ENCODE assay signal across 17 cellular contexts in genomic region chr6:44301782-44302564, GRCh38. TPM values are rescaled to one million over a fixed set of nuclear protein-coding genes. Genes with fewer than 3 reads are reported as not detected.
A peak's percentile ranks its signal among the peaks of the same experiment; 100 is the strongest.
DNase-seq lines count a peak whose midpoint lies in the region; ATAC-seq and TF ChIP-seq lines count a peak whose summit lies in the region.
"Had no signal": no experiment of that assay in that cellular context is flagged by ENCODE, and none has a peak within 500 bp of the region (broad histone marks: within the 10 kb centered on the region; RNA-seq: fewer than 3 reads in every experiment).

No MANE protein-coding gene starts in this region.

- CTCF ChIA-PET in CD8-positive, alpha-beta T cell (lab: Charles Lee): interaction anchor here (0.9 to 5.8 kb wide), 5 partner anchors 9 to 129 kb away, joined by 3 to 73 read pairs (median 3); partner anchors contain the start of gene TMEM151B

- peaks cover 14% of the 10 kb centered on the region for H3K4me1 Mint-ChIP-seq in stimulated activated naive CD8-positive, alpha-beta T cell treated with anti-CD3 and anti-CD28 coated beads, Interleukin-15, amount 100 ng/mL, for 72 hours
- peaks cover 5% of the 10 kb centered on the region for H3K4me1 Mint-ChIP-seq in CD8-positive, alpha-beta T cell (ENCODE audit: low read depth)

- H3K4me1 ChIP-seq in CD8-positive, alpha-beta T cell (ENCODE audit: insufficient read depth, low read length): peaks cover 10% of the 10 kb centered on the region

- peaks cover 77% of the 10 kb centered on the region for H3K36me3 ChIP-seq in WERI-Rb-1
- peaks cover 22% of the 10 kb centered on the region for H3K36me3 ChIP-seq in CD8-positive, alpha-beta T cell (ENCODE audit: insufficient read depth, low read length)

- H3K4me3 ChIP-seq in WERI-Rb-1 (ENCODE audit: low read depth, low read length): no peak overlapping the region
- H3K4me3 ChIP-seq in CD8-positive, alpha-beta T cell (ENCODE audit: low read depth, low read length): no peak overlapping the region
- H3K4me3 ChIP-seq: BLaER1 treated with 17β-estradiol and CSF1 and Interleukin-3, amounts not matched to agents 10 nM and 100 nM; GM23248 had no signal

- peaks cover 67% of the 10 kb centered on the region for H3K36me3 Mint-ChIP-seq in CD8-positive, alpha-beta T cell

- peaks cover 22% of the 10 kb centered on the region for H3K27me3 Mint-ChIP-seq in stimulated activated naive CD8-positive, alpha-beta T cell treated with anti-CD3 and anti-CD28 coated beads, Interleukin-15, amount 100 ng/mL, for 72 hours
- H3K27me3 Mint-ChIP-seq in CD8-positive, alpha-beta T cell (ENCODE audit: low read depth): peaks cover 1% of the 10 kb centered on the region

- TF ChIP-seq CTCF in WERI-Rb-1 (IDR thresholded peaks at IDR 0.05; ENCODE audit: low read depth, low read length): no peak
- no peak for TF ChIP-seq CTCF in CD8-positive, alpha-beta T cell (IDR thresholded peaks at IDR 0.05)

- peak overlapping the region; percentile 25; the same call in 1 of the 2 replicates for H3K27ac ChIP-seq in WERI-Rb-1
- no peak overlapping the region for H3K27ac ChIP-seq in CD8-positive, alpha-beta T cell (ENCODE audit: low read depth, low read length)
- H3K27ac ChIP-seq: BLaER1 treated with 17β-estradiol and CSF1 and Interleukin-3, amounts not matched to agents 10 nM and 100 nM; GM23248; HL-60 had no signal

- POLR2A ChIA-PET in CD8-positive, alpha-beta T cell (lab: Charles Lee): no interaction called here

- no peaks in the 10 kb centered on the region for H3K9me3 ChIP-seq in WERI-Rb-1 (ENCODE audit: severe bottlenecking)
- H3K9me3 ChIP-seq in CD8-positive, alpha-beta T cell (ENCODE audit: low read length): no peaks in the 10 kb centered on the region
- H3K9me3 ChIP-seq: BLaER1 treated with 17β-estradiol and CSF1 and Interleukin-3, amounts not matched to agents 10 nM and 100 nM had no signal

- no peak overlapping the region for H3K4me3 Mint-ChIP-seq in stimulated activated naive CD8-positive, alpha-beta T cell treated with anti-CD3 and anti-CD28 coated beads, Interleukin-15, amount 100 ng/mL, for 72 hours
- no peak overlapping the region for H3K4me3 Mint-ChIP-seq in CD8-positive, alpha-beta T cell
- H3K4me3 Mint-ChIP-seq: CD4-positive, alpha-beta T cell had no signal

- intact Hi-C loops in CD8-positive, alpha-beta T cell (cut with DNase I, micrococcal nuclease): no loop called here

- H3K27ac Mint-ChIP-seq in stimulated activated naive CD8-positive, alpha-beta T cell treated with anti-CD3 and anti-CD28 coated beads, Interleukin-15, amount 100 ng/mL, for 72 hours: peak overlapping the region; percentile 52 to 87
- H3K27ac Mint-ChIP-seq in CD8-positive, alpha-beta T cell: no peak overlapping the region
- H3K27ac Mint-ChIP-seq: CD4-positive, alpha-beta T cell had no signal

- no peak for ATAC-seq in stimulated activated naive CD8-positive, alpha-beta T cell treated with anti-CD3 and anti-CD28 coated beads, Interleukin-15, amount 100 ng/mL, for 72 hours
- no peak for ATAC-seq in stimulated activated naive CD8-positive, alpha-beta T cell treated with anti-CD3 and anti-CD28 coated beads, Interleukin-15, Interleukin-2, amounts not matched to agents 100 U/mL and 50 U/mL, for 24 hours
- peak; percentile 33 for ATAC-seq in esophagus mucosa
- no peak for ATAC-seq in GM19023 (IDR thresholded peaks at IDR 0.05; ENCODE audit: unreplicated experiment)
- no peak for ATAC-seq in CD8-positive, alpha-beta T cell
- ATAC-seq: HCT116 had no signal

- DNase-seq in stimulated activated naive CD8-positive, alpha-beta T cell treated with anti-CD3 and anti-CD28 coated beads, Interleukin-15, amount 100 ng/mL, for 72 hours: no peak
- no peak for DNase-seq in stimulated activated naive CD8-positive, alpha-beta T cell treated with anti-CD3 and anti-CD28 coated beads, Interleukin-15, Interleukin-2, amounts not matched to agents 100 U/mL and 50 U/mL, for 24 hours
- DNase-seq in WERI-Rb-1: no peak
- DNase-seq in NCI-H69 (lab: John Stamatoyannopoulos, UW): no peak
- DNase-seq in DMS53 treated with DMSO at 0.1 percent for 48 hours (lab: John Stamatoyannopoulos, UW; ENCODE audit: unreplicated experiment): no peak
- DNase-seq in CD8-positive, alpha-beta T cell: no peak
- DNase-seq: ACHN; CD4-positive, alpha-beta T cell; DMS79 treated with DMSO at 0.1 percent for 48 hours; EL; GM23248 had no signal

- no peaks in the 10 kb centered on the region for H3K27me3 ChIP-seq in WERI-Rb-1 (ENCODE audit: insufficient read depth, low read depth, severe bottlenecking)
- peaks cover under 1% of the 10 kb centered on the region for H3K27me3 ChIP-seq in CD8-positive, alpha-beta T cell (ENCODE audit: insufficient read depth, low read length)

- no peaks in the 10 kb centered on the region for H3K9me3 Mint-ChIP-seq in stimulated activated naive CD8-positive, alpha-beta T cell treated with anti-CD3 and anti-CD28 coated beads, Interleukin-15, amount 100 ng/mL, for 72 hours
- no peaks in the 10 kb centered on the region for H3K9me3 Mint-ChIP-seq in CD8-positive, alpha-beta T cell
- H3K9me3 Mint-ChIP-seq: CD4-positive, alpha-beta T cell had no signal

RNA-seq across cellular contexts. Expression of gene AARS2, which starts 11.2 kb away (rescaled TPM):
- 9.1 TPM for total RNA-seq in esophagus mucosa
- 10 to 100 TPM; 13.5 to 14.7 TPM for total RNA-seq in CD8-positive, alpha-beta T cell

RNA-seq across cellular contexts. Expression of gene TMEM151B, which starts 31.7 kb away (rescaled TPM):
- total RNA-seq in esophagus mucosa: not detected
- not detected for total RNA-seq in CD8-positive, alpha-beta T cell
- total RNA-seq: CD4-positive, alpha-beta T cell; GM23248 had no signal

RNA-seq across cellular contexts. Expression of gene NFKBIE, which starts 36.6 kb away (rescaled TPM):
- total RNA-seq in esophagus mucosa: 2.8 TPM
- total RNA-seq in CD8-positive, alpha-beta T cell: 10 to 100 TPM; 44.5 to 45.8 TPM

RNA-seq across cellular contexts. Expression of gene SPATS1, which starts 40.5 kb away (rescaled TPM):
- not detected for total RNA-seq in esophagus mucosa
- total RNA-seq in CD8-positive, alpha-beta T cell: not detected
- total RNA-seq: A172; CD4-positive, alpha-beta T cell; GM23248 had no signal

RNA-seq across cellular contexts. Expression of gene SLC35B2, which starts 44.6 kb away (rescaled TPM):
- 15.7 TPM for total RNA-seq in esophagus mucosa
- 1 to 10 TPM; 6.3 to 6.4 TPM for total RNA-seq in CD8-positive, alpha-beta T cell

Comparison
In these comparisons a context has a peak if more than half of its experiments do, and no peak if none do; other contexts are left out.
1. RNA of gene NFKBIE, which starts 36.6 kb away (total RNA-seq): 44.5 to 45.8 TPM in CD8-positive, alpha-beta T cell; 2.8 TPM in esophagus mucosa (single experiment); every median in the first group is over 10 times any median in the second.